Comparison of ENCODE assay signal across 1 cellular context in the genomic region with DNA sequence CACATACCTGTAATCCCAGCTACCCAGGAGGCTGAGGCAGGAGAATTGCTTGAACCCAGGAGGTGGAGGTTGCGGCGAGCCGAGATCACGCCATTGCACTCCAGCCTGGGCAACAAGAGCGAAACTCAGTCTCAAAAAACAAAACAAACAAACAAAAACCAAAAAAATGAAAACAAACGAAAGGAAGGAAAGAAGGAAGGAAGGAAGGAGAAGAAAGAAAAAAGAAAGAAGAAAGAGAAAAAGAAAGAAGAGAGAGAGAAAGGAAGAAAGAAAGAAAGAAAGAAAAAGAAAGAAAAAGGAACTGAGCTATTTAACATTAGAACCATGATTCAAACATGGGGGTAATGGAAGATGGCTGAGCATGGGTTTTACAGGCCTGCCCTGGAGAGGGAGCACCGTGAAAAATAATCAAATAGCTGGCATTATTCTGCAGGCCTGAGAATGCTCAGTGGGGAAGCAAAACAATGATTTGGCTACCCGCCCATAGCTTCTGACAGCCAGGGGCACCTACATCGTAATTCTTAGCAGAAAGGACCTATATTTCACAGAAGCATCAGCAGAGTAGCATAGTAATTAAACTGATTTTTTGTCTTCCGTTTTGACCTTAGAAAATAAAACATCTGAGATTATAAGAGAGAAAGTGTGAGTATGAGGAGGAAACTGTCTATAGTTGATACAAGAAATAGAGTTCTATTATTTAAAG.
TF ChIP-seq lines count a peak whose summit lies in the region.

No MANE protein-coding gene starts in this region.

TF ChIP-seq in IMR-90, 13 proteins besides CTCF, POLR2A, EP300 and RAD21 (continued from another document):
- TF ChIP-seq, protein P1, sequence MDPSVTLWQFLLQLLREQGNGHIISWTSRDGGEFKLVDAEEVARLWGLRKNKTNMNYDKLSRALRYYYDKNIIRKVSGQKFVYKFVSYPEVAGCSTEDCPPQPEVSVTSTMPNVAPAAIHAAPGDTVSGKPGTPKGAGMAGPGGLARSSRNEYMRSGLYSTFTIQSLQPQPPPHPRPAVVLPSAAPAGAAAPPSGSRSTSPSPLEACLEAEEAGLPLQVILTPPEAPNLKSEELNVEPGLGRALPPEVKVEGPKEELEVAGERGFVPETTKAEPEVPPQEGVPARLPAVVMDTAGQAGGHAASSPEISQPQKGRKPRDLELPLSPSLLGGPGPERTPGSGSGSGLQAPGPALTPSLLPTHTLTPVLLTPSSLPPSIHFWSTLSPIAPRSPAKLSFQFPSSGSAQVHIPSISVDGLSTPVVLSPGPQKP (IDR thresholded peaks at IDR 0.05; ENCODE audit: borderline replicate concordance, low read depth, low read length), result no peak
- no peak for TF ChIP-seq CEBPB (IDR thresholded peaks at IDR 0.05; ENCODE audit: low read depth, low read length)
- TF ChIP-seq MAFK (IDR thresholded peaks at IDR 0.05; ENCODE audit: low read depth, low read length), result no peak
- TF ChIP-seq RCOR1 (IDR thresholded peaks at IDR 0.05; ENCODE audit: insufficient replicate concordance, low read length), result no peak
- no peak for TF ChIP-seq MAZ (IDR thresholded peaks at IDR 0.05; ENCODE audit: borderline replicate concordance, low read depth, low read length)
- TF ChIP-seq FOS (IDR thresholded peaks at IDR 0.05; ENCODE audit: low read depth, low read length), result no peak
- no peak for TF ChIP-seq BHLHE40 (IDR thresholded peaks at IDR 0.05; ENCODE audit: low read depth, low read length)
- no peak for TF ChIP-seq RFX5 (IDR thresholded peaks at IDR 0.05; ENCODE audit: low read depth, low read length)
